In genomic region chr1:53120659-53121058, GRCh38 we compare ENCODE assay signal across 1 cellular context.
TF ChIP-seq lines count a peak whose summit lies in the region.

No MANE protein-coding gene starts in this region.

TF ChIP-seq in IMR-90, 13 proteins besides CTCF, POLR2A, EP300 and RAD21:
- TF ChIP-seq RCOR1 (IDR thresholded peaks at IDR 0.05; ENCODE audit: insufficient replicate concordance, low read length) (no peak), CEBPB (IDR thresholded peaks at IDR 0.05; ENCODE audit: low read depth, low read length) (no peak), NFE2L2 (IDR thresholded peaks at IDR 0.05; ENCODE audit: low read depth, low read length) (no peak), FOS (IDR thresholded peaks at IDR 0.05; ENCODE audit: low read depth, low read length) (no peak), BHLHE40 (IDR thresholded peaks at IDR 0.05; ENCODE audit: low read depth, low read length) (no peak), CHD1 (IDR thresholded peaks at IDR 0.05; ENCODE audit: low read depth, low read length) (no peak), RFX5 (IDR thresholded peaks at IDR 0.05; ENCODE audit: low read depth, low read length) (no peak), MAFK (IDR thresholded peaks at IDR 0.05; ENCODE audit: low read depth, low read length) (no peak), MAZ (IDR thresholded peaks at IDR 0.05; ENCODE audit: borderline replicate concordance, low read depth, low read length) (no peak), MXI1 (IDR thresholded peaks at IDR 0.05; ENCODE audit: borderline replicate concordance, low read depth, low read length) (no peak), USF2 (IDR thresholded peaks at IDR 0.05; ENCODE audit: low read depth, low read length) (no peak), ELK1 (IDR thresholded peaks at IDR 0.05; ENCODE audit: borderline replicate concordance, low read depth, low read length) (no peak), SMC3 (IDR thresholded peaks at IDR 0.05; ENCODE audit: low read depth, low read length) (no peak)
